In the genomic region with DNA sequence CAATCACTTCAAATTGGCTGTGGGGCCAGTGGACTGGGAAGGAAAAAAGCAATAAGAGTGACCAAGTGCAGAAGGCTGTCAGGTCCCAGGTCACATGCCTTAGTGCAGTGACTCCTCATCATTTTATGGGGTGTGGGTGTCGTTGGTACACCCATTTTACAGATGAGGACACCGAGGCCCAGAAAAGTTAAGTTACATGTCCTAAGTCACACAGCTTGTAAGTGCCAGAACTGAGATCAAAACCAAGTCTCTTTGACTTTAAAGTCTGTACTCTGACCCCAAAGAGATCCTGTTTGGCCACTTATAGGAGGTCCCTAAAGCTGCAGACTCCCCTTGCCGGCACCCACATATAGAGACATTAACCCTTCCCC, we compare ENCODE assay signal across 1 cellular context.
A peak's percentile ranks its signal among the peaks of the same experiment; 100 is the strongest.
TF ChIP-seq lines count a peak whose summit lies in the region.

No MANE protein-coding gene starts in this region.

TF ChIP-seq in GM23338, 12 proteins besides CTCF, POLR2A, EP300 and RAD21 (continued from another document):
- no peak for TF ChIP-seq REST (IDR thresholded peaks at IDR 0.05; ENCODE audit: unreplicated experiment)
- TF ChIP-seq EZH2 (IDR thresholded peaks at IDR 0.05; ENCODE audit: low read depth, unreplicated experiment), result peak; percentile 69
- no peak for TF ChIP-seq STAT1 (IDR thresholded peaks at IDR 0.05; ENCODE audit: unreplicated experiment)
- TF ChIP-seq POLR2AphosphoS5 (IDR thresholded peaks at IDR 0.05; ENCODE audit: low read depth), result no peak
- TF ChIP-seq JUNB (IDR thresholded peaks at IDR 0.05; ENCODE audit: unreplicated experiment), result no peak
- no peak for TF ChIP-seq ETS1 (IDR thresholded peaks at IDR 0.05)
- no peak for TF ChIP-seq CREB1 (CRISPR knock-in tag; IDR thresholded peaks at IDR 0.05; ENCODE audit: low read depth)
TF ChIP-seq in GM23338: peak in this region for 1.
